Comparison of ENCODE assay signal across 2 cellular contexts in the genomic region with DNA sequence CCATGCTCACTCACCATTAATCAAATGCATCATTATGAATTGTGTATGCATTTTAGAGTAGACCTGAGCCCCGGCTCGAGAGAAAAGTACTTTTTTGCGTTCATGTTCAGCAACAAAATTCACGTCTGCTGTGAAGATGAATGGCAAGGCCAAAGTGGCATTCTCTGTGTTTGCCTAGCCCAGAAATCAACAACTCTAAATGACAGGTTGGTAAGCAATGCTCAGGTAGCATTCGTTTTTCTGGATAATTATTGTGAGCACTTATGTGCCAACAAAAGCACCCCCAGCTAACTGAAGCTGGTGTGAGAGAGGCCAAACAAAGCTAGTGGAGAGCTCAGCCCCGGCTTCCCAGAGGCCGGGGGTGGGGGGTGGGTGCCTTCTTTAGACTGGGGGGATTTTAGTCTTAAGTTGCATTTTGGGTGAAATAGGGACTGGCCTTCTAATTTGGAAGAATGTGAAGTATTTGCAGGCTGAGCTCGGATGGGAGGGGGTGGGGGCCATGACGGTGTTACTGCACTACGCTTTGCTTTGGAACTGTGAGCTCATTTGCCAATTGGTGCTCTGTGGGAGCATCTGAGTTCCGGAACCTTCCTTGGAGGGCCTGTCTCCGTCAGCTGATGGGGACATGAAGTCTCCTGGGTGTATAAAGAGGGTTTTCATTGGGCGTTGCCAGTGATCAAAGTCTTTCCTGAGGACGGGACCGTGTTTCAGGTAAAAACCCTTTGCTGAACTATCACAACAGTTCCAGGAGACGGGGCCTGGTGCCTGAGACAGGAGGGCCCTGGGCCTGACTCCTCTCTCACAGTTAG.
TF ChIP-seq lines count a peak whose summit lies in the region.

No MANE protein-coding gene starts in this region.

TF ChIP-seq in HepG2, 621 proteins besides CTCF, POLR2A, EP300 and RAD21 (continues in another document):
- TF ChIP-seq ZNF460 (CRISPR knock-in tag; IDR thresholded peaks at IDR 0.05; ENCODE audit: borderline replicate concordance) (no peak), ZNF17 (CRISPR knock-in tag; IDR thresholded peaks at IDR 0.05) (no peak), KMT2B (CRISPR knock-in tag; IDR thresholded peaks at IDR 0.05) (no peak), ZFP36 (IDR thresholded peaks at IDR 0.05; ENCODE audit: borderline replicate concordance, low read depth, low read length, partially characterized antibody) (peak; percentile 56), ZBTB21 (CRISPR knock-in tag; IDR thresholded peaks at IDR 0.05) (no peak), MLX (CRISPR knock-in tag; IDR thresholded peaks at IDR 0.05) (no peak), NR2F1 (CRISPR knock-in tag; IDR thresholded peaks at IDR 0.05) (no peak), NCOR1 (IDR thresholded peaks at IDR 0.05; ENCODE audit: borderline replicate concordance, low read length) (no peak), NR1H2 (CRISPR knock-in tag; IDR thresholded peaks at IDR 0.05; ENCODE audit: borderline replicate concordance, low read depth) (no peak), RBM22 (optimal IDR thresholded peaks at IDR 0.05; ENCODE audit: low read length) (no peak), RCOR2 (CRISPR knock-in tag; IDR thresholded peaks at IDR 0.05) (no peak), TEAD3 (CRISPR knock-in tag; optimal IDR thresholded peaks at IDR 0.05; ENCODE audit: borderline replicate concordance) (no peak), ZNF740 (CRISPR knock-in tag; IDR thresholded peaks at IDR 0.05) (no peak), ZFAT (CRISPR knock-in tag; conservative IDR thresholded peaks at IDR 0.05) (no peak), NKX3-1 (CRISPR knock-in tag; IDR thresholded peaks at IDR 0.05) (no peak), RNF2 (conservative IDR thresholded peaks at IDR 0.05; ENCODE audit: low read depth) (0 out of 2 replicates have a peak, but pooled peaks have one; percentile 39)
- TF ChIP-seq, protein P1, sequence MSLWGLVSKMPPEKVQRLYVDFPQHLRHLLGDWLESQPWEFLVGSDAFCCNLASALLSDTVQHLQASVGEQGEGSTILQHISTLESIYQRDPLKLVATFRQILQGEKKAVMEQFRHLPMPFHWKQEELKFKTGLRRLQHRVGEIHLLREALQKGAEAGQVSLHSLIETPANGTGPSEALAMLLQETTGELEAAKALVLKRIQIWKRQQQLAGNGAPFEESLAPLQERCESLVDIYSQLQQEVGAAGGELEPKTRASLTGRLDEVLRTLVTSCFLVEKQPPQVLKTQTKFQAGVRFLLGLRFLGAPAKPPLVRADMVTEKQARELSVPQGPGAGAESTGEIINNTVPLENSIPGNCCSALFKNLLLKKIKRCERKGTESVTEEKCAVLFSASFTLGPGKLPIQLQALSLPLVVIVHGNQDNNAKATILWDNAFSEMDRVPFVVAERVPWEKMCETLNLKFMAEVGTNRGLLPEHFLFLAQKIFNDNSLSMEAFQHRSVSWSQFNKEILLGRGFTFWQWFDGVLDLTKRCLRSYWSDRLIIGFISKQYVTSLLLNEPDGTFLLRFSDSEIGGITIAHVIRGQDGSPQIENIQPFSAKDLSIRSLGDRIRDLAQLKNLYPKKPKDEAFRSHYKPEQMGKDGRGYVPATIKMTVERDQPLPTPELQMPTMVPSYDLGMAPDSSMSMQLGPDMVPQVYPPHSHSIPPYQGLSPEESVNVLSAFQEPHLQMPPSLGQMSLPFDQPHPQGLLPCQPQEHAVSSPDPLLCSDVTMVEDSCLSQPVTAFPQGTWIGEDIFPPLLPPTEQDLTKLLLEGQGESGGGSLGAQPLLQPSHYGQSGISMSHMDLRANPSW (CRISPR knock-in tag; IDR thresholded peaks at IDR 0.05; ENCODE audit: borderline replicate concordance) = no peak

TF ChIP-seq in H1, 55 proteins besides CTCF, POLR2A, EP300 and RAD21:
- 0 out of 2 replicates have a peak, but pooled peaks have one; percentile 20 for TF ChIP-seq TEAD4 (IDR thresholded peaks at IDR 0.05; ENCODE audit: low read depth, low read length)
- TF ChIP-seq TBP (IDR thresholded peaks at IDR 0.05; ENCODE audit: low read depth, low read length) = no peak
- no peak for TF ChIP-seq SIX5 (IDR thresholded peaks at IDR 0.05; ENCODE audit: low read depth, low read length)
